In genomic region chr18:56873441-56874140, GRCh38 we compare ENCODE assay signal across 1 cellular context.
TF ChIP-seq lines count a peak whose summit lies in the region.

No MANE protein-coding gene starts in this region.

TF ChIP-seq in neural cell, 6 proteins besides CTCF, POLR2A, EP300 and RAD21 (continued from another document):
- TF ChIP-seq REST (IDR thresholded peaks at IDR 0.05; ENCODE audit: borderline replicate concordance) = peak; percentile 40
- TF ChIP-seq SMC3 (conservative IDR thresholded peaks at IDR 0.05; ENCODE audit: poor library complexity) = peak; percentile 57
- peak; percentile 64 for TF ChIP-seq TAF1 (IDR thresholded peaks at IDR 0.05; ENCODE audit: low read depth)
